Comparison of ENCODE assay signal across 1 cellular context in the genomic region with DNA sequence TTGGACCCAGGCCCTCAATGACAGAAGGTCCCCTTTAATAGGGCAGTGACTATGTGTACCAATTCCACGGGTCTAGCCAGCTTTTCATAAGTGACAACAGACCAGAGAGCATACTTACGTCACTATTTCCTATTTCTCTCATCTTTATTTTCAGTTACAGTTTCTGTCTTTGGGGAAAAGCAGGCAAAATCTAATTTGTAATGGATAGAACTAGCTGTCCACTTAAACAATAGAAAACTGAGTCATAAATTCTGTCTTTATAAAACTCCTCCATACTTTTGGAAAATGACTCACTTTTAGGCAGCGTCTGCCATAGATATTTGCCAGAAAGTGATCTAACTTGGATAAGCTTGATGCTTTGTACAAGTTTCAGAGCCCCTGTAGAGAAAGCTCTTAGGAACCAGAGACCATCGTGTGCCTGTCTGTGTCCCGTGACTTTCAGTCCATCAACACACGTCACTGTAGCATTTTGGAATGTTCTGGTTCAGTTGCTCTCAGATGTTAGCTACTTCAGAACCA.
TF ChIP-seq lines count a peak whose summit lies in the region.

No MANE protein-coding gene starts in this region.

TF ChIP-seq in GM23338, 12 proteins besides CTCF, POLR2A, EP300 and RAD21 (continued from another document):
- TF ChIP-seq, protein P1, sequence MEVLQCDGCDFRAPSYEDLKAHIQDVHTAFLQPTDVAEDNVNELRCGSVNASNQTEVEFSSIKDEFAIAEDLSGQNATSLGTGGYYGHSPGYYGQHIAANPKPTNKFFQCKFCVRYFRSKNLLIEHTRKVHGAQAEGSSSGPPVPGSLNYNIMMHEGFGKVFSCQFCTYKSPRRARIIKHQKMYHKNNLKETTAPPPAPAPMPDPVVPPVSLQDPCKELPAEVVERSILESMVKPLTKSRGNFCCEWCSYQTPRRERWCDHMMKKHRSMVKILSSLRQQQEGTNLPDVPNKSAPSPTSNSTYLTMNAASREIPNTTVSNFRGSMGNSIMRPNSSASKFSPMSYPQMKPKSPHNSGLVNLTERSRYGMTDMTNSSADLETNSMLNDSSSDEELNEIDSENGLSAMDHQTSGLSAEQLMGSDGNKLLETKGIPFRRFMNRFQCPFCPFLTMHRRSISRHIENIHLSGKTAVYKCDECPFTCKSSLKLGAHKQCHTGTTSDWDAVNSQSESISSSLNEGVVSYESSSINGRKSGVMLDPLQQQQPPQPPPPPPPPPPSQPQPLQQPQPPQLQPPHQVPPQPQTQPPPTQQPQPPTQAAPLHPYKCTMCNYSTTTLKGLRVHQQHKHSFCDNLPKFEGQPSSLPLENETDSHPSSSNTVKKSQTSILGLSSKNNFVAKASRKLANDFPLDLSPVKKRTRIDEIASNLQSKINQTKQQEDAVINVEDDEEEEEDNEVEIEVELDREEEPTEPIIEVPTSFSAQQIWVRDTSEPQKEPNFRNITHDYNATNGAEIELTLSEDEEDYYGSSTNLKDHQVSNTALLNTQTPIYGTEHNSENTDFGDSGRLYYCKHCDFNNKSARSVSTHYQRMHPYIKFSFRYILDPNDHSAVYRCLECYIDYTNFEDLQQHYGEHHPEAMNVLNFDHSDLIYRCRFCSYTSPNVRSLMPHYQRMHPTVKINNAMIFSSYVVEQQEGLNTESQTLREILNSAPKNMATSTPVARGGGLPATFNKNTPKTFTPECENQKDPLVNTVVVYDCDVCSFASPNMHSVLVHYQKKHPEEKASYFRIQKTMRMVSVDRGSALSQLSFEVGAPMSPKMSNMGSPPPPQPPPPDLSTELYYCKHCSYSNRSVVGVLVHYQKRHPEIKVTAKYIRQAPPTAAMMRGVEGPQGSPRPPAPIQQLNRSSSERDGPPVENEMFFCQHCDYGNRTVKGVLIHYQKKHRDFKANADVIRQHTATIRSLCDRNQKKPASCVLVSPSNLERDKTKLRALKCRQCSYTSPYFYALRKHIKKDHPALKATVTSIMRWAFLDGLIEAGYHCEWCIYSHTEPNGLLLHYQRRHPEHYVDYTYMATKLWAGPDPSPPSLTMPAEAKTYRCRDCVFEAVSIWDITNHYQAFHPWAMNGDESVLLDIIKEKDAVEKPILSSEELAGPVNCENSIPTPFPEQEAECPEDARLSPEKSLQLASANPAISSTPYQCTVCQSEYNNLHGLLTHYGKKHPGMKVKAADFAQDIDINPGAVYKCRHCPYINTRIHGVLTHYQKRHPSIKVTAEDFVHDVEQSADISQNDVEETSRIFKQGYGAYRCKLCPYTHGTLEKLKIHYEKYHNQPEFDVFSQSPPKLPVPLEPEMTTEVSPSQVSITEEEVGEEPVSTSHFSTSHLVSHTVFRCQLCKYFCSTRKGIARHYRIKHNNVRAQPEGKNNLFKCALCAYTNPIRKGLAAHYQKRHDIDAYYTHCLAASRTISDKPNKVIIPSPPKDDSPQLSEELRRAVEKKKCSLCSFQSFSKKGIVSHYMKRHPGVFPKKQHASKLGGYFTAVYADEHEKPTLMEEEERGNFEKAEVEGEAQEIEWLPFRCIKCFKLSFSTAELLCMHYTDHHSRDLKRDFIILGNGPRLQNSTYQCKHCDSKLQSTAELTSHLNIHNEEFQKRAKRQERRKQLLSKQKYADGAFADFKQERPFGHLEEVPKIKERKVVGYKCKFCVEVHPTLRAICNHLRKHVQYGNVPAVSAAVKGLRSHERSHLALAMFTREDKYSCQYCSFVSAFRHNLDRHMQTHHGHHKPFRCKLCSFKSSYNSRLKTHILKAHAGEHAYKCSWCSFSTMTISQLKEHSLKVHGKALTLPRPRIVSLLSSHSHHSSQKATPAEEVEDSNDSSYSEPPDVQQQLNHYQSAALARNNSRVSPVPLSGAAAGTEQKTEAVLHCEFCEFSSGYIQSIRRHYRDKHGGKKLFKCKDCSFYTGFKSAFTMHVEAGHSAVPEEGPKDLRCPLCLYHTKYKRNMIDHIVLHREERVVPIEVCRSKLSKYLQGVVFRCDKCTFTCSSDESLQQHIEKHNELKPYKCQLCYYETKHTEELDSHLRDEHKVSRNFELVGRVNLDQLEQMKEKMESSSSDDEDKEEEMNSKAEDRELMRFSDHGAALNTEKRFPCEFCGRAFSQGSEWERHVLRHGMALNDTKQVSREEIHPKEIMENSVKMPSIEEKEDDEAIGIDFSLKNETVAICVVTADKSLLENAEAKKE (CRISPR knock-in tag; IDR thresholded peaks at IDR 0.05) = no peak
- TF ChIP-seq ZNF331 (CRISPR knock-in tag; IDR thresholded peaks at IDR 0.05; ENCODE audit: low read depth) (no peak), EZH2phosphoT487 (IDR thresholded peaks at IDR 0.05; ENCODE audit: unreplicated experiment) (no peak), NANOG (IDR thresholded peaks at IDR 0.05; ENCODE audit: borderline replicate concordance) (no peak), EZH2 (IDR thresholded peaks at IDR 0.05; ENCODE audit: low read depth, unreplicated experiment) (no peak), JUNB (IDR thresholded peaks at IDR 0.05; ENCODE audit: unreplicated experiment) (no peak)
- TF ChIP-seq, protein P2, sequence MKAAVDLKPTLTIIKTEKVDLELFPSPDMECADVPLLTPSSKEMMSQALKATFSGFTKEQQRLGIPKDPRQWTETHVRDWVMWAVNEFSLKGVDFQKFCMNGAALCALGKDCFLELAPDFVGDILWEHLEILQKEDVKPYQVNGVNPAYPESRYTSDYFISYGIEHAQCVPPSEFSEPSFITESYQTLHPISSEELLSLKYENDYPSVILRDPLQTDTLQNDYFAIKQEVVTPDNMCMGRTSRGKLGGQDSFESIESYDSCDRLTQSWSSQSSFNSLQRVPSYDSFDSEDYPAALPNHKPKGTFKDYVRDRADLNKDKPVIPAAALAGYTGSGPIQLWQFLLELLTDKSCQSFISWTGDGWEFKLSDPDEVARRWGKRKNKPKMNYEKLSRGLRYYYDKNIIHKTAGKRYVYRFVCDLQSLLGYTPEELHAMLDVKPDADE (IDR thresholded peaks at IDR 0.05) = no peak
TF ChIP-seq in GM23338: peak in this region for 0.
